In the genomic region with DNA sequence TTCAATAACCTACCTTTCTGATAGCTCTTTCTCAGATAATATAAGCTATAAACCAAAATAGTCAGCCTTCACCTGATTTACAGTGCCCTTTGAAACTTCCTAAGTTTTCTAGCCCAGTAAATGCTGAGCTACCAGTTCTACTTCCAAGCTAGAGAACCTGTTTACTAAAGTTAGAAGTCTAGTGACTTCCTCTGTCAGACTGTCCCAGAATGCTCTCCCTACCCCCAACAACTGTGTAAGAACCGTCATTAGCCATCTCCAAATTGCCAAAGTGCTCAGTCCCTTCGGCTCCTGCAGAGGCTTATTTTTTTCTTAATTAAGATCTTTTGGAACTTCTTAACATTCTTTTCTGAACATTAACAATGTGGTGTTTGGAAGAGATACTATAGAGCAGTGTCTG, we compare ENCODE assay signal across 26 cellular contexts.
"Had no signal": no experiment of that assay in that cellular context is flagged by ENCODE, and none has a peak within 500 bp of the region (broad histone marks: within the 10 kb centered on the region; RNA-seq: fewer than 3 reads in every experiment).

No MANE protein-coding gene starts in this region.

- H3K4me3 ChIP-seq: adrenal gland, ascending aorta, lung, ovary, prostate gland, right atrium auricular region, stomach, suprapubic skin, tibial nerve had no signal

- H3K27ac ChIP-seq: adrenal gland, ascending aorta, brain microvascular endothelial cell, ovary, right atrium auricular region, stomach, suprapubic skin, tibial nerve, VCaP had no signal

- DNase-seq: activated CD4-positive, alpha-beta T cell treated with anti-CD3 and anti-CD28 coated beads, Interleukin-2, amount 10 ng/mL, durations not matched to agents 7 days and 5 days; activated CD4-positive, CD25-positive, alpha-beta regulatory T cell treated with anti-CD3 and anti-CD28 coated beads, Interleukin-2, amount 50 U/mL, for 72 hours; activated CD8-positive, alpha-beta T cell treated with anti-CD3 and anti-CD28 coated beads, Interleukin-2, amount 10 ng/mL, durations not matched to agents 7 days and 5 days; activated T-cell treated with anti-CD3 and anti-CD28 coated beads, Interleukin-2, amount 50 U/mL, for 1 hour; adrenal gland; brain microvascular endothelial cell; caudate nucleus; effector CD4-positive, alpha-beta T cell; kidney; naive thymus-derived CD4-positive, alpha-beta T cell; ovary; stimulated activated CD4-positive, alpha-beta T cell treated with anti-CD3 and anti-CD28 coated beads, Interleukin-1b, Interleukin-23, amount 100 ng/mL, for 48 hours; stomach; T-helper 17 cell had no signal

- H3K27me3 Mint-ChIP-seq: activated naive CD8-positive, alpha-beta T cell; activated T-helper 17 cell treated with anti-CD3 and anti-CD28 coated beads, Interleukin-2, amount 50 U/mL, for 72 hours; stimulated activated memory B cell treated with anti-CD40 and anti-IgM and Interleukin-4, amounts not matched to agents 10 μg/mL and 1 μg/mL and 100 μg/mL, for 72 hours; T-helper 17 cell had no signal

- H3K4me1 ChIP-seq: prostate gland had no signal

- H3K4me3 Mint-ChIP-seq: activated CD4-positive, alpha-beta T cell treated with anti-CD3 and anti-CD28 coated beads, Interleukin-2, amount 10 ng/mL, durations not matched to agents 7 days and 5 days; activated CD8-positive, alpha-beta T cell treated with anti-CD3 and anti-CD28 coated beads, Interleukin-2, amount 10 ng/mL, durations not matched to agents 7 days and 5 days; activated naive CD8-positive, alpha-beta T cell; activated T-helper 17 cell treated with anti-CD3 and anti-CD28 coated beads, Interleukin-2, amount 50 U/mL, for 72 hours; dendritic cell treated with granulocyte-macrophage colony-stimulating factor and Interleukin-4, amounts not matched to agents 40 ng/mL and 50 ng/mL, for 4 days; naive thymus-derived CD4-positive, alpha-beta T cell; stimulated activated memory B cell treated with anti-CD40 and anti-IgM and Interleukin-4, amounts not matched to agents 10 μg/mL and 1 μg/mL and 100 μg/mL, for 72 hours; T-helper 17 cell had no signal

- H3K9me3 Mint-ChIP-seq: activated CD4-positive, alpha-beta T cell treated with anti-CD3 and anti-CD28 coated beads, Interleukin-2, amount 10 ng/mL, durations not matched to agents 7 days and 5 days; activated T-helper 17 cell treated with anti-CD3 and anti-CD28 coated beads, Interleukin-2, amount 50 U/mL, for 72 hours; dendritic cell treated with granulocyte-macrophage colony-stimulating factor and Interleukin-4, amounts not matched to agents 40 ng/mL and 50 ng/mL, for 4 days; stimulated activated memory B cell treated with anti-CD40 and anti-IgM and Interleukin-4, amounts not matched to agents 10 μg/mL and 1 μg/mL and 100 μg/mL, for 72 hours had no signal

- H3K27ac Mint-ChIP-seq: activated CD4-positive, alpha-beta T cell treated with anti-CD3 and anti-CD28 coated beads, Interleukin-2, amount 10 ng/mL, durations not matched to agents 7 days and 5 days; activated CD8-positive, alpha-beta T cell treated with anti-CD3 and anti-CD28 coated beads, Interleukin-2, amount 10 ng/mL, durations not matched to agents 7 days and 5 days; activated naive CD8-positive, alpha-beta T cell; activated T-helper 17 cell treated with anti-CD3 and anti-CD28 coated beads, Interleukin-2, amount 50 U/mL, for 72 hours; dendritic cell treated with granulocyte-macrophage colony-stimulating factor and Interleukin-4, amounts not matched to agents 40 ng/mL and 50 ng/mL, for 4 days; stimulated activated memory B cell treated with anti-CD40 and anti-IgM and Interleukin-4, amounts not matched to agents 10 μg/mL and 1 μg/mL and 100 μg/mL, for 72 hours; T-helper 17 cell had no signal

- ATAC-seq: activated CD8-positive, alpha-beta T cell treated with anti-CD3 and anti-CD28 coated beads, Interleukin-2, amount 10 ng/mL, durations not matched to agents 7 days and 5 days; activated T-helper 17 cell treated with anti-CD3 and anti-CD28 coated beads, Interleukin-2, amount 50 U/mL, for 72 hours; left lobe of liver; naive thymus-derived CD4-positive, alpha-beta T cell; stimulated activated memory B cell treated with anti-CD40 and anti-IgM and Interleukin-4, amounts not matched to agents 10 μg/mL and 1 μg/mL and 100 μg/mL, for 72 hours; T-helper 17 cell had no signal

- H3K36me3 ChIP-seq: adrenal gland, ascending aorta, brain microvascular endothelial cell, ovary, prostate gland, right atrium auricular region, stomach, suprapubic skin, tibial nerve had no signal

- H3K27me3 ChIP-seq: adrenal gland, ascending aorta, brain microvascular endothelial cell, ovary, right atrium auricular region, suprapubic skin, tibial nerve had no signal

- H3K36me3 Mint-ChIP-seq: stimulated activated memory B cell treated with anti-CD40 and anti-IgM and Interleukin-4, amounts not matched to agents 10 μg/mL and 1 μg/mL and 100 μg/mL, for 72 hours had no signal

- H3K9me3 ChIP-seq: adrenal gland, ascending aorta, ovary, prostate gland, right atrium auricular region, stomach, suprapubic skin had no signal
